Comparison of ENCODE assay signal across 1 cellular context in genomic region chr2:58240938-58241755, GRCh38.
A peak's percentile ranks its signal among the peaks of the same experiment; 100 is the strongest.
TF ChIP-seq lines count a peak whose summit lies in the region.

TSS of gene FANCL (minus strand) at chr2:58241325. CDS start at chr2:58241313, 12 bp downstream.

TF ChIP-seq in K562, 482 proteins besides CTCF, POLR2A, EP300 and RAD21 (continued from another document and continues in another):
- TF ChIP-seq ZNF239 (CRISPR knock-in tag; IDR thresholded peaks at IDR 0.05) (no peak), ZNF408 (CRISPR knock-in tag; IDR thresholded peaks at IDR 0.05; ENCODE audit: low read depth) (no peak), SRF (CRISPR knock-in tag; IDR thresholded peaks at IDR 0.05) (no peak), MCM5 (IDR thresholded peaks at IDR 0.05; ENCODE audit: low read depth) (no peak), ZBTB17 (CRISPR knock-in tag; IDR thresholded peaks at IDR 0.05) (0 out of 2 replicates have a peak, but pooled peaks have one; percentile 41), GATAD2B (IDR thresholded peaks at IDR 0.05; ENCODE audit: borderline replicate concordance) (no peak), ZNF644 (tag; IDR thresholded peaks at IDR 0.05; ENCODE audit: low read depth) (no peak), ZMIZ1 (IDR thresholded peaks at IDR 0.05; ENCODE audit: low read depth in 2 of 2, low read length in 2 of 2) (no peak), U2AF2 (optimal IDR thresholded peaks at IDR 0.05; ENCODE audit: low read depth, low read length) (no peak), NCOA4 (IDR thresholded peaks at IDR 0.05; ENCODE audit: partially characterized antibody) (no peak), HDGF (IDR thresholded peaks at IDR 0.05) (no peak), CHD4 (IDR thresholded peaks at IDR 0.05; ENCODE audit: insufficient read depth, insufficient replicate concordance, low read depth, low read length, poor library complexity, severe bottlenecking) (no peak), GATA2 (CRISPR knock-in tag; IDR thresholded peaks at IDR 0.05) (no peak), DPF2 (IDR thresholded peaks at IDR 0.05) (0 out of 2 replicates have a peak, but pooled peaks have one; percentile 27), ZNF324 (CRISPR knock-in tag; IDR thresholded peaks at IDR 0.05) (no peak), ZNF507 (tag; conservative IDR thresholded peaks at IDR 0.05) (no peak), EGR1 (conservative IDR thresholded peaks at IDR 0.05) (no peak), BMI1 (IDR thresholded peaks at IDR 0.05; ENCODE audit: low read length) (no peak), GABPA (tag; conservative IDR thresholded peaks at IDR 0.05; ENCODE audit: low read depth) (peak; percentile 90), STAG1 (CRISPR knock-in tag; IDR thresholded peaks at IDR 0.05; ENCODE audit: borderline replicate concordance) (no peak), THAP12 (CRISPR knock-in tag; IDR thresholded peaks at IDR 0.05) (no peak), PREB (CRISPR knock-in tag; IDR thresholded peaks at IDR 0.05) (peak; percentile 91; the same call in 1 of the 2 replicates), RAD51 (IDR thresholded peaks at IDR 0.05; ENCODE audit: borderline replicate concordance, low read depth) (no peak), ELK1 (CRISPR knock-in tag; IDR thresholded peaks at IDR 0.05) (no peak), NFXL1 (CRISPR knock-in tag; IDR thresholded peaks at IDR 0.05) (no peak), SP1 (CRISPR knock-in tag; IDR thresholded peaks at IDR 0.05) (peak; percentile 59), SAFB2 (IDR thresholded peaks at IDR 0.05; ENCODE audit: borderline replicate concordance, low read depth, low read length, severe bottlenecking) (no peak), PPARD (CRISPR knock-in tag; IDR thresholded peaks at IDR 0.05) (no peak), PURB (CRISPR knock-in tag; IDR thresholded peaks at IDR 0.05; ENCODE audit: low read depth) (no peak), SAFB (IDR thresholded peaks at IDR 0.05; ENCODE audit: borderline replicate concordance, low read depth, low read length) (no peak), CBX8 (IDR thresholded peaks at IDR 0.05; ENCODE audit: borderline replicate concordance, extremely low read depth, low read depth, low read length, poor library complexity, severe bottlenecking) (no peak), ILF3 (IDR thresholded peaks at IDR 0.05; ENCODE audit: borderline replicate concordance) (no peak), MAFF (IDR thresholded peaks at IDR 0.05; ENCODE audit: low read length) (no peak), DACH1 (IDR thresholded peaks at IDR 0.05; ENCODE audit: partially characterized antibody) (no peak), ZNF121 (CRISPR knock-in tag; conservative IDR thresholded peaks at IDR 0.05) (no peak), USF2 (CRISPR knock-in tag; IDR thresholded peaks at IDR 0.05) (no peak), CEBPG (CRISPR knock-in tag; IDR thresholded peaks at IDR 0.05) (no peak), CEBPG (tag; conservative IDR thresholded peaks at IDR 0.05 in 1 of 2, IDR thresholded peaks at IDR 0.05 in 1 of 2) (no peak), MXI1 (IDR thresholded peaks at IDR 0.05; ENCODE audit: low read depth, low read length) (peak; percentile 46), L3MBTL2 (IDR thresholded peaks at IDR 0.05) (peak; percentile 97), ZEB2 (IDR thresholded peaks at IDR 0.05) (0 out of 2 replicates have a peak, but pooled peaks have one; percentile 20), SIN3B (IDR thresholded peaks at IDR 0.05; ENCODE audit: low read depth) (no peak), ZSCAN32 (CRISPR knock-in tag; IDR thresholded peaks at IDR 0.05) (no peak), FIP1L1 (IDR thresholded peaks at IDR 0.05; ENCODE audit: low read depth, low read length, poor library complexity, severe bottlenecking) (no peak), MLLT1 (IDR thresholded peaks at IDR 0.05) (no peak), PRMT5 (CRISPR knock-in tag; IDR thresholded peaks at IDR 0.05) (no peak), ATF6 (CRISPR knock-in tag; IDR thresholded peaks at IDR 0.05) (peak; percentile 73; the same call in 1 of the 2 replicates), SNAPC5 (CRISPR knock-in tag; IDR thresholded peaks at IDR 0.05) (no peak), HDAC6 (IDR thresholded peaks at IDR 0.05; ENCODE audit: low read depth, low read length) (no peak), XRCC4 (IDR thresholded peaks at IDR 0.05; ENCODE audit: extremely low read depth, insufficient read depth, insufficient read length) (no peak), HMG20A (CRISPR knock-in tag; conservative IDR thresholded peaks at IDR 0.05) (no peak), GTF2B (IDR thresholded peaks at IDR 0.05; ENCODE audit: extremely low read depth, insufficient read length) (no peak), ZNF384 (IDR thresholded peaks at IDR 0.05; ENCODE audit: low read depth, low read length) (no peak), ZNF699 (CRISPR knock-in tag; IDR thresholded peaks at IDR 0.05; ENCODE audit: insufficient replicate concordance) (no peak), PHF21A (IDR thresholded peaks at IDR 0.05; ENCODE audit: borderline replicate concordance, low read depth) (no peak), PBX2 (CRISPR knock-in tag; IDR thresholded peaks at IDR 0.05; ENCODE audit: low read depth) (no peak), PBX2 (tag; conservative IDR thresholded peaks at IDR 0.05; ENCODE audit: low read depth) (no peak), NFATC3 (IDR thresholded peaks at IDR 0.05) (0 out of 2 replicates have a peak, but pooled peaks have one; percentile 34), ARID1B (IDR thresholded peaks at IDR 0.05) (no peak), ZNF445 (CRISPR knock-in tag; IDR thresholded peaks at IDR 0.05; ENCODE audit: low read depth) (0 out of 2 replicates have a peak, but pooled peaks have one; percentile 46)
